Comparison of ENCODE assay signal across 8 cellular contexts in genomic region chr11:1401656-1402221, GRCh38. TPM values are rescaled to one million over a fixed set of nuclear protein-coding genes. Genes with fewer than 3 reads are reported as not detected.
DNase-seq lines count a peak whose midpoint lies in the region; ATAC-seq, FAIRE-seq and TF ChIP-seq lines count a peak whose summit lies in the region.

No MANE protein-coding gene starts in this region.

- H3K4me3 Mint-ChIP-seq in H9 (no peak overlapping the region), brain (peak overlapping the region in 3 of 5 experiments; percentile 42 to 46 (median 46))

- H3K27ac Mint-ChIP-seq in H9: no peak overlapping the region
- peak overlapping the region in 3 of 5 experiments; percentile 57 to 79 (median 66) for H3K27ac Mint-ChIP-seq in brain

- peak; percentile 38 for DNase-seq in AG10803 (ENCODE audit: low read depth)
- DNase-seq in H9: peak; percentile 77
- no peak for DNase-seq in RWPE2 (ENCODE audit: low spot score)
- peak; percentile 88 for DNase-seq in kidney
- DNase-seq in stimulated activated CD4-positive, alpha-beta T cell treated with anti-CD3 and anti-CD28 coated beads, Interleukin-4, amount 100 ng/mL, for 48 hours (ENCODE audit: low read depth in 2 of 2): peak; percentile 23 to 40

- no peak overlapping the region for H2BK12ac ChIP-seq in H9 (ENCODE audit: insufficient read length, low read depth, low read length)

- no peak overlapping the region for H3K18ac ChIP-seq in H9 (ENCODE audit: insufficient read length, low read depth, low read length)

- H2BK120ac ChIP-seq in H9 (ENCODE audit: low read depth, low read length, poor library complexity, severe bottlenecking): no peak overlapping the region

- no peak overlapping the region for H2AK5ac ChIP-seq in H9 (ENCODE audit: insufficient read length, low read length)

- no peak overlapping the region for H3K4ac ChIP-seq in H9 (ENCODE audit: low read depth, low read length)

- H3K4me1 Mint-ChIP-seq in H9 (peaks cover 4 to 5% of the 10 kb centered on the region in 2 experiments; a peak in 3 of 4 replicates), brain (peaks cover 46% of the 10 kb centered on the region)

- H3K9ac ChIP-seq in H9 (ENCODE audit: extremely low read depth, insufficient read length, low read length): no peak overlapping the region
- H3K9ac ChIP-seq in kidney (ENCODE audit: low read length in 2 of 2): no peak overlapping the region

- H3K9me3 ChIP-seq in H9 (ENCODE audit: control insufficient read depth, low read depth, low read length) (no peaks in the 10 kb centered on the region), RWPE2 (ENCODE audit: severe bottlenecking) (no peaks in the 10 kb centered on the region), kidney (ENCODE audit: control insufficient read depth in 1 of 2, low read length in 2 of 2) (no peaks in the 10 kb centered on the region)

- H3K14ac ChIP-seq in H9 (ENCODE audit: insufficient read depth, low read length): no peak overlapping the region

- no peak overlapping the region for H2BK15ac ChIP-seq in H9 (ENCODE audit: low read depth, low read length)

- no peak overlapping the region for H3K4me2 ChIP-seq in H9 (ENCODE audit: insufficient read depth, insufficient read length, low read length)

- peaks cover 8% of the 10 kb centered on the region for H3K79me1 ChIP-seq in H9 (ENCODE audit: insufficient read depth, low read depth, low read length, poor library complexity, severe bottlenecking)

- WGBS in H9 (ENCODE audit: extremely low coverage, insufficient read length, low lambda C conversion rate): no CpG with 5 or more reads among the region's 23 CpGs

- no peak overlapping the region for H4K91ac ChIP-seq in H9 (ENCODE audit: insufficient read length, low read depth, low read length)

- H4K20me1 ChIP-seq in H9 (ENCODE audit: control insufficient read depth, insufficient read depth, insufficient read length): peaks cover 5% of the 10 kb centered on the region

- TF ChIP-seq CTCF in AG10803 (conservative IDR thresholded peaks at IDR 0.05; ENCODE audit: low read length) (no peak), H9 (conservative IDR thresholded peaks at IDR 0.05) (peak; percentile 23; the same call in 1 of the 3 replicates), RWPE2 (IDR thresholded peaks at IDR 0.05; ENCODE audit: poor library complexity, severe bottlenecking) (no peak), brain (conservative IDR thresholded peaks at IDR 0.05) (peak in 1 of 2 experiments; percentile 25), kidney (IDR thresholded peaks at IDR 0.05; ENCODE audit: borderline replicate concordance, extremely low read depth, insufficient read depth) (no peak)

- H3K4me1 ChIP-seq in H9 (ENCODE audit: insufficient read depth, low read length): no peaks in the 10 kb centered on the region
- H3K4me1 ChIP-seq in RWPE2 (ENCODE audit: insufficient read depth, poor library complexity, severe bottlenecking): no peaks in the 10 kb centered on the region
- no peaks in the 10 kb centered on the region for H3K4me1 ChIP-seq in kidney (ENCODE audit: control insufficient read depth in 1 of 2, insufficient read depth in 1 of 2, low read depth in 1 of 2, low read length in 2 of 2)

- H4K5ac ChIP-seq in H9 (ENCODE audit: insufficient read length, low read depth, low read length): no peak overlapping the region

- no peaks in the 10 kb centered on the region for H3K27me3 Mint-ChIP-seq in H9 (ENCODE audit: low read depth)
- H3K27me3 Mint-ChIP-seq in brain: no peaks in the 10 kb centered on the region

- no peaks in the 10 kb centered on the region for H3K23me2 ChIP-seq in H9 (ENCODE audit: insufficient read length, low read depth, low read length, poor library complexity, severe bottlenecking)

- no peak overlapping the region for H2BK5ac ChIP-seq in H9 (ENCODE audit: insufficient read length, low read length)

- H3K36me3 Mint-ChIP-seq in H9 (ENCODE audit: insufficient read depth in 1 of 3, low read depth in 3 of 3) (no peaks in the 10 kb centered on the region), brain (no peaks in the 10 kb centered on the region)

- no peak overlapping the region for H3T11ph ChIP-seq in H9 (ENCODE audit: low read length)

- peak; percentile 42; the same call in 2 of the 3 replicates for ATAC-seq in RWPE2 (ENCODE audit: low read depth)
- no peak for ATAC-seq in HG03565 (IDR thresholded peaks at IDR 0.05; ENCODE audit: unreplicated experiment)
- ATAC-seq in HG02759 (IDR thresholded peaks at IDR 0.05; ENCODE audit: unreplicated experiment): no peak

- H2AFZ ChIP-seq in H9 (ENCODE audit: low read length): no peak overlapping the region

- H3K56ac ChIP-seq in H9 (ENCODE audit: insufficient read length, low read depth, low read length): no peak overlapping the region

- FAIRE-seq in kidney (lab: Jason Lieb, UNC): no peak

- no peak overlapping the region for H4K8ac ChIP-seq in H9 (replicated peaks; ENCODE audit: insufficient read length, low read depth, low read length)

- H3K23ac ChIP-seq in H9 (ENCODE audit: insufficient read length, low read depth, low read length): no peak overlapping the region

- H3K4me3 ChIP-seq in AG10803 (ENCODE audit: low read length) (no peak overlapping the region), RWPE2 (ENCODE audit: severe bottlenecking) (no peak overlapping the region), kidney (ENCODE audit: low read length in 2 of 2) (no peak overlapping the region)

- H3K27ac ChIP-seq in H9 (ENCODE audit: insufficient read length, low read depth, low read length) (no peak overlapping the region), RWPE2 (ENCODE audit: poor library complexity, severe bottlenecking) (no peak overlapping the region), kidney (ENCODE audit: low read depth in 2 of 2, low read length in 2 of 2) (no peak overlapping the region)

- H2BK20ac ChIP-seq in H9 (ENCODE audit: low read depth, low read length, poor library complexity, severe bottlenecking): no peak overlapping the region

- H3K27me3 ChIP-seq in H9 (ENCODE audit: insufficient read depth, low read length): no peaks in the 10 kb centered on the region
- H3K27me3 ChIP-seq in RWPE2 (ENCODE audit: insufficient read depth, poor library complexity, severe bottlenecking): no peaks in the 10 kb centered on the region

- H3K36me3 ChIP-seq in RWPE2 (ENCODE audit: low read depth) (no peaks in the 10 kb centered on the region), kidney (ENCODE audit: control insufficient read depth in 1 of 2, insufficient read depth in 2 of 2, low read length in 2 of 2) (no peaks in the 10 kb centered on the region)

- peaks cover 2% of the 10 kb centered on the region; the same call in 1 of the 2 replicates for H3K79me2 ChIP-seq in H9 (ENCODE audit: insufficient read depth, low read length)

- intact Hi-C loops in kidney (cut with DNase I): no loop called here

- H3K9me3 Mint-ChIP-seq in H9: no peaks in the 10 kb centered on the region
- no peaks in the 10 kb centered on the region for H3K9me3 Mint-ChIP-seq in brain

RNA-seq across cellular contexts. Expression of gene BRSK2, which starts 12.0 kb away (rescaled TPM):
- total RNA-seq in H9 (2021): 24.2 and 28.4 TPM in 2 replicates
- polyA plus RNA-seq in brain (ENCODE audit: insufficient read depth, low read depth, low replicate concordance): 43.6 TPM
- 1.2 TPM for total RNA-seq in kidney
- polyA plus RNA-seq in kidney (ENCODE audit: insufficient read depth, low read depth, low replicate concordance): 0.43 TPM

Comparison
In these comparisons a context has a peak if more than half of its experiments do, and no peak if none do; other contexts are left out.
1. H3K27ac Mint-ChIP-seq: peak in brain (3 of 5); none in H9 (0 of 3).
2. H3K4me3 Mint-ChIP-seq: peak in brain (3 of 5); none in H9 (0 of 2).
3. RNA of gene BRSK2, which starts 12.0 kb away (total RNA-seq): 24.2 to 28.4 TPM in H9; 1.2 TPM in kidney (single experiment); every median in the first group is over 10 times any median in the second.